ENCODE assay signal across 15 cellular contexts in the genomic region with DNA sequence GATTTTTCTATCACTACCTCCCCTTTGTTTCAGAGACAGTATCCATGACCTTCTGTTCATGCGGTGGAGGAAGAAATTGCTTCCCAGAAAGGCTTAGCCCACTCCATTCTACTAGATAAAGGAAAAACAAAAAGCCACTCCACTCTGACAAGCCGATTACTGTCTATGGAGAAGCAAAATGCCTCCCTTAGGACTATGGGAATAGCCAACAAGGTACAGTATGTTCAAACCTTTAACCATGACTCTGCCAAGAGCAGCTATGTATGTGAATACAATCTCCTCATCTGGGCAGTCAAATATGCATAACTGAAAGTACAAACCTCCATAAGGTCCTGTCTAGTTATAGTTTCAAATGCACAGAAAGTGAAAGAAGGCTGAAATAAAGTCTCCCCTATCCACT. TPM values are rescaled to one million over a fixed set of nuclear protein-coding genes. Genes with fewer than 3 reads are reported as not detected.
DNase-seq lines count a peak whose midpoint lies in the region; ATAC-seq and TF ChIP-seq lines count a peak whose summit lies in the region.
"Had no signal": no experiment of that assay in that cellular context is flagged by ENCODE, and none has a peak within 500 bp of the region (broad histone marks: within the 10 kb centered on the region; RNA-seq: fewer than 3 reads in every experiment).

No MANE protein-coding gene starts in this region.

- H3K4me1 Mint-ChIP-seq in activated T-helper 1 cell treated with anti-CD3 and anti-CD28 coated beads, Interleukin-12 subunit alpha, Interleukin-12 subunit beta, Interleukin-2, Interleukin-4 antibody, amounts not matched to agents 30 ng/mL and 10 ng/mL and 1 ng/mL, durations not matched to agents 14 hours and 24 hours and 36 hours (ENCODE audit: low read depth), result peaks cover 25% of the 10 kb centered on the region

- H3K4me3 Mint-ChIP-seq in activated T-helper 1 cell treated with anti-CD3 and anti-CD28 coated beads, Interleukin-12 subunit alpha, Interleukin-12 subunit beta, Interleukin-2, Interleukin-4 antibody, amounts not matched to agents 30 ng/mL and 10 ng/mL and 1 ng/mL, durations not matched to agents 14 hours and 24 hours and 36 hours, result no peak overlapping the region

- H3K27ac Mint-ChIP-seq in activated T-helper 1 cell treated with anti-CD3 and anti-CD28 coated beads, Interleukin-12 subunit alpha, Interleukin-12 subunit beta, Interleukin-2, Interleukin-4 antibody, amounts not matched to agents 30 ng/mL and 10 ng/mL and 1 ng/mL, durations not matched to agents 14 hours and 24 hours and 36 hours, result peak overlapping the region; percentile 14

- intact Hi-C loops in activated T-helper 1 cell treated with anti-CD3 and anti-CD28 coated beads, Interleukin-12 subunit alpha, Interleukin-12 subunit beta, Interleukin-2, Interleukin-4 antibody, amounts not matched to agents 30 ng/mL and 10 ng/mL and 1 ng/mL, durations not matched to agents 14 hours and 24 hours and 36 hours (cut with micrococcal nuclease), result loop anchor here (5.0 kb wide), 1 partner anchor 43 kb away; no protein-coding TSS in a partner anchor
- intact Hi-C loops in tibial artery (cut with DNase I; ENCODE audit: low total_unique reads), result no loop called here

- DNase-seq in GM10248 (ENCODE audit: extremely low spot score) (peak; percentile 42), NAMALWA (ENCODE audit: low spot score) (no peak), mucosa of gallbladder (ENCODE audit: low spot score) (no peak), smooth muscle cell (lab: John Stamatoyannopoulos, UW; ENCODE audit: unreplicated experiment) (no peak), tibial artery (no peak)
- no peak for DNase-seq in activated T-helper 1 cell treated with anti-CD3 and anti-CD28 coated beads, Interleukin-12 subunit alpha, Interleukin-12 subunit beta, Interleukin-2, Interleukin-4 antibody, amounts not matched to agents 30 ng/mL and 10 ng/mL and 1 ng/mL, durations not matched to agents 14 hours and 24 hours and 36 hours (ENCODE audit: low spot score)
- DNase-seq: activated CD4-positive, CD25-positive, alpha-beta regulatory T cell treated with anti-CD3 and anti-CD28 coated beads, Interleukin-2, amount 50 U/mL, for 72 hours; activated effector memory CD4-positive, alpha-beta T cell treated with Interleukin-2 at 50 U/mL for 16 hours; NCI-H2171; SHP77 treated with DMSO at 0.1 percent for 48 hours; upper lobe of left lung had no signal

- H3K4me1 ChIP-seq in smooth muscle cell (ENCODE audit: low read depth) (no peaks in the 10 kb centered on the region), tibial artery (peaks cover 0 to 24% (median 7%) of the 10 kb centered on the region in 4 donors)
- H3K4me1 ChIP-seq: parathyroid adenoma had no signal

- H3K36me3 Mint-ChIP-seq in activated T-helper 1 cell treated with anti-CD3 and anti-CD28 coated beads, Interleukin-12 subunit alpha, Interleukin-12 subunit beta, Interleukin-2, Interleukin-4 antibody, amounts not matched to agents 30 ng/mL and 10 ng/mL and 1 ng/mL, durations not matched to agents 14 hours and 24 hours and 36 hours (ENCODE audit: low read depth), result peaks cover 6% of the 10 kb centered on the region

- no peaks in the 10 kb centered on the region for H3K9me3 Mint-ChIP-seq in activated T-helper 1 cell treated with anti-CD3 and anti-CD28 coated beads, Interleukin-12 subunit alpha, Interleukin-12 subunit beta, Interleukin-2, Interleukin-4 antibody, amounts not matched to agents 30 ng/mL and 10 ng/mL and 1 ng/mL, durations not matched to agents 14 hours and 24 hours and 36 hours

- no peak overlapping the region for H3K9ac ChIP-seq in smooth muscle cell (ENCODE audit: low read depth)
- H3K9ac ChIP-seq: parathyroid adenoma had no signal

- WGBS in smooth muscle cell (ENCODE audit: low lambda C conversion rate), result 95% methylated on average over 2 of the region's 2 CpGs

- no peak overlapping the region for H3K4me2 ChIP-seq in smooth muscle cell

- peaks cover 51% of the 10 kb centered on the region for H3K79me2 ChIP-seq in smooth muscle cell (ENCODE audit: low read depth)

- no peaks in the 10 kb centered on the region for H3K36me3 ChIP-seq in smooth muscle cell (ENCODE audit: low read depth)
- no peaks in the 10 kb centered on the region for H3K36me3 ChIP-seq in tibial artery
- H3K36me3 ChIP-seq: upper lobe of left lung had no signal

- H3K27me3 ChIP-seq in smooth muscle cell (ENCODE audit: low read depth) (no peaks in the 10 kb centered on the region), tibial artery (no peaks in the 10 kb centered on the region)
- H3K27me3 ChIP-seq: upper lobe of left lung had no signal

- H3K27ac ChIP-seq in smooth muscle cell (ENCODE audit: low read depth), result no peak overlapping the region
- no peak overlapping the region for H3K27ac ChIP-seq in tibial artery
- H3K27ac ChIP-seq: parathyroid adenoma, upper lobe of left lung had no signal

- POLR2A ChIA-PET in GM10248 (lab: Yijun Ruan, JAX), result no interaction called here

- CTCF ChIA-PET in GM10248 (lab: Yijun Ruan, JAX), result interaction anchor here (0.9 to 2.4 kb wide), 4 partner anchors 17 to 90 kb away, joined by 3 to 14 read pairs (median 3); a partner anchor contains a TSS

- peak; percentile 76 for ATAC-seq in GM19463 (IDR thresholded peaks at IDR 0.05; ENCODE audit: unreplicated experiment)
- peak; percentile 73 for ATAC-seq in HG03108 (IDR thresholded peaks at IDR 0.05; ENCODE audit: unreplicated experiment)
- ATAC-seq: left lobe of liver had no signal

- H3F3A ChIP-seq in smooth muscle cell (ENCODE audit: low read depth), result no peaks in the 10 kb centered on the region

- H4K20me1 ChIP-seq in smooth muscle cell (ENCODE audit: low read depth), result peaks cover 86% of the 10 kb centered on the region

- no peak for TF ChIP-seq CTCF in GM10248 (IDR thresholded peaks at IDR 0.05; ENCODE audit: control extremely low read depth, extremely low read depth, low read depth, missing control alignments)
- TF ChIP-seq CTCF in smooth muscle cell (IDR thresholded peaks at IDR 0.05; ENCODE audit: borderline replicate concordance, insufficient read depth, poor library complexity, severe bottlenecking), result no peak
- TF ChIP-seq CTCF in tibial artery (IDR thresholded peaks at IDR 0.05), result no peak

- no peak overlapping the region for H2AFZ ChIP-seq in smooth muscle cell (ENCODE audit: low read depth)
- H2AFZ ChIP-seq: parathyroid adenoma had no signal

- H3K4me3 ChIP-seq in smooth muscle cell (no peak overlapping the region), tibial artery (no peak overlapping the region)
- H3K4me3 ChIP-seq: upper lobe of left lung had no signal

- no peaks in the 10 kb centered on the region for H3K27me3 Mint-ChIP-seq in activated T-helper 1 cell treated with anti-CD3 and anti-CD28 coated beads, Interleukin-12 subunit alpha, Interleukin-12 subunit beta, Interleukin-2, Interleukin-4 antibody, amounts not matched to agents 30 ng/mL and 10 ng/mL and 1 ng/mL, durations not matched to agents 14 hours and 24 hours and 36 hours (ENCODE audit: insufficient read depth)

- H3K9me3 ChIP-seq in smooth muscle cell (replicated peaks; ENCODE audit: low read depth) (no peaks in the 10 kb centered on the region), tibial artery (no peaks in the 10 kb centered on the region)
- H3K9me3 ChIP-seq: upper lobe of left lung had no signal

RNA-seq across cellular contexts. Expression of a gene that starts 40.5 kb away (rescaled TPM):
- 21.5 and 25.9 TPM in 2 replicates for total RNA-seq in activated T-helper 1 cell treated with anti-CD3 and anti-CD28 coated beads, Interleukin-12 subunit alpha, Interleukin-12 subunit beta, Interleukin-2, Interleukin-4 antibody, amounts not matched to agents 30 ng/mL and 10 ng/mL and 1 ng/mL, durations not matched to agents 14 hours and 24 hours and 36 hours
- total RNA-seq in mucosa of gallbladder (53.3 TPM), smooth muscle cell (19.9 and 28.5 TPM in 2 replicates)
- 15.2 and 19.0 TPM in 2 replicates for polyA plus RNA-seq in smooth muscle cell
